6 cellular contexts compared by ENCODE assay signal in genomic region chr17:28900986-28901726, GRCh38. TPM values are rescaled to one million over a fixed set of nuclear protein-coding genes. Genes with fewer than 3 reads are reported as not detected.
DNase-seq lines count a peak whose midpoint lies in the region; ATAC-seq and TF ChIP-seq lines count a peak whose summit lies in the region.

No MANE protein-coding gene starts in this region.

- H3K4me1 Mint-ChIP-seq in activated B cell treated with CpG ODN at 0.5 μM for 24 hours, result peaks cover 50% of the 10 kb centered on the region
- peaks cover 33 to 53% (median 52%) of the 10 kb centered on the region in 4 donors for H3K4me1 Mint-ChIP-seq in naive thymus-derived CD8-positive, alpha-beta T cell

- POLR2A ChIA-PET in activated B cell treated with CpG ODN at 0.5 μM for 24 hours (lab: Charles Lee), result interaction anchor here (0.6 to 3.1 kb wide), 11 partner anchors 9 to 175 kb away, joined by 3 to 52 read pairs (median 8); partner anchors contain the start of genes FAM222B, PHF12 and TLCD1
- POLR2A ChIA-PET in naive thymus-derived CD8-positive, alpha-beta T cell (lab: Charles Lee), result interaction anchor here (1.0 to 3.1 kb wide), 8 partner anchors 8 to 175 kb away, joined by 3 to 27 read pairs (median 16); partner anchors contain the start of genes FAM222B, PHF12 and TLCD1

- H3K4me3 Mint-ChIP-seq in activated B cell treated with CpG ODN at 0.5 μM for 24 hours, result peak overlapping the region; percentile 82
- peak overlapping the region; percentile 82 to 95 (median 90) for H3K4me3 Mint-ChIP-seq in naive thymus-derived CD8-positive, alpha-beta T cell

- DNase-seq in GM20000 (ENCODE audit: low spot score) (peak; percentile 36), activated B cell treated with CpG ODN at 0.5 μM for 24 hours (no peak), left lobe of liver (ENCODE audit: low spot score) (no peak), nucleus accumbens (lab: John Stamatoyannopoulos, UW) (no peak), SHP77 treated with DMSO at 0.1 percent for 48 hours (lab: John Stamatoyannopoulos, UW) (no peak)
- no peak for DNase-seq in naive thymus-derived CD8-positive, alpha-beta T cell

- ATAC-seq in activated B cell treated with CpG ODN at 0.5 μM for 24 hours (ENCODE audit: low read depth), result no peak
- no peak for ATAC-seq in naive thymus-derived CD8-positive, alpha-beta T cell
- no peak for ATAC-seq in left lobe of liver

- H3K27ac Mint-ChIP-seq in activated B cell treated with CpG ODN at 0.5 μM for 24 hours, result no peak overlapping the region
- peak overlapping the region in 9 of 10 donors; percentile 83 to 97 (median 91) for H3K27ac Mint-ChIP-seq in naive thymus-derived CD8-positive, alpha-beta T cell

- no peaks in the 10 kb centered on the region for H3K9me3 Mint-ChIP-seq in activated B cell treated with CpG ODN at 0.5 μM for 24 hours
- H3K9me3 Mint-ChIP-seq in naive thymus-derived CD8-positive, alpha-beta T cell, result no peaks in the 10 kb centered on the region

- TF ChIP-seq CTCF in GM20000 (IDR thresholded peaks at IDR 0.05; ENCODE audit: extremely low read depth, missing control alignments), result no peak
- no peak for TF ChIP-seq CTCF in activated B cell treated with CpG ODN at 0.5 μM for 24 hours (IDR thresholded peaks at IDR 0.05)

- CTCF ChIA-PET in activated B cell treated with CpG ODN at 0.5 μM for 24 hours (lab: Charles Lee), result interaction anchor here (1.2 to 10.4 kb wide), 8 partner anchors 8 to 174 kb away, joined by 3 to 90 read pairs (median 6); partner anchors contain the start of genes ERAL1, FAM222B, NEK8 and TLCD1

- peaks cover 47% of the 10 kb centered on the region for H3K36me3 Mint-ChIP-seq in activated B cell treated with CpG ODN at 0.5 μM for 24 hours (ENCODE audit: low read depth)
- H3K36me3 Mint-ChIP-seq in naive thymus-derived CD8-positive, alpha-beta T cell, result peaks cover 0 to 13% (median 0%) of the 10 kb centered on the region in 3 donors

- intact Hi-C loops in activated B cell treated with CpG ODN at 0.5 μM for 24 hours (cut with micrococcal nuclease), result loop anchor here (5.0 kb wide), 1 partner anchor 239 kb away; the partner anchor contains the start of genes SDF2 and SUPT6H

- no peaks in the 10 kb centered on the region for H3K27me3 Mint-ChIP-seq in activated B cell treated with CpG ODN at 0.5 μM for 24 hours
- no peaks in the 10 kb centered on the region for H3K27me3 Mint-ChIP-seq in naive thymus-derived CD8-positive, alpha-beta T cell

RNA-seq across cellular contexts. Expression of gene DHRS13, which starts 1.7 kb away (rescaled TPM):
- total RNA-seq in activated B cell treated with CpG ODN at 0.5 μM for 24 hours (32.0 and 39.6 TPM in 2 replicates), left lobe of liver (5.5 TPM)
- 10 to 100 TPM; 46.1 to 47.3 TPM for total RNA-seq in naive thymus-derived CD8-positive, alpha-beta T cell
- polyA plus RNA-seq in naive thymus-derived CD8-positive, alpha-beta T cell, result 10 to 100 TPM; 17.1 to 22.8 (median 19.4) TPM

RNA-seq across cellular contexts. Expression of gene FLOT2, which starts 3.6 kb away (rescaled TPM):
- total RNA-seq in activated B cell treated with CpG ODN at 0.5 μM for 24 hours (303 and 321 TPM in 2 replicates), left lobe of liver (70.6 TPM)
- total RNA-seq in naive thymus-derived CD8-positive, alpha-beta T cell, result 100 to 1,000 TPM; 206 to 213 TPM
- polyA plus RNA-seq in naive thymus-derived CD8-positive, alpha-beta T cell, result 100 to 1,000 TPM; 230 to 253 (median 237) TPM

RNA-seq across cellular contexts. Expression of gene ERAL1, which starts 46.3 kb away (rescaled TPM):
- 47.6 and 49.2 TPM in 2 replicates for total RNA-seq in activated B cell treated with CpG ODN at 0.5 μM for 24 hours
- 10 to 100 TPM; 25.3 to 25.8 TPM for total RNA-seq in naive thymus-derived CD8-positive, alpha-beta T cell
- polyA plus RNA-seq in naive thymus-derived CD8-positive, alpha-beta T cell, result 10 to 100 TPM; 32.7 to 54.9 (median 38.0) TPM
- 25.3 TPM for total RNA-seq in left lobe of liver

RNA-seq across cellular contexts. Expression of gene PHF12, which starts 50.2 kb away (rescaled TPM):
- total RNA-seq in activated B cell treated with CpG ODN at 0.5 μM for 24 hours (89.2 and 96.5 TPM in 2 replicates), left lobe of liver (15.2 TPM)
- 100 to 1,000 TPM; 117 to 124 TPM for total RNA-seq in naive thymus-derived CD8-positive, alpha-beta T cell
- 10 to 100 TPM in 1 of 3 donors, 1 to 10 TPM in 2; 5.2 to 12.0 (median 6.2) TPM for polyA plus RNA-seq in naive thymus-derived CD8-positive, alpha-beta T cell

RNA-seq across cellular contexts. Expression of gene FAM222B, which starts 58.6 kb away (rescaled TPM):
- total RNA-seq in activated B cell treated with CpG ODN at 0.5 μM for 24 hours (15.6 and 16.0 TPM in 2 replicates), left lobe of liver (6.6 TPM)
- total RNA-seq in naive thymus-derived CD8-positive, alpha-beta T cell, result 10 to 100 TPM; 16.9 to 23.1 TPM
- 10 to 100 TPM in 1 of 3 donors, 1 to 10 TPM in 2; 7.5 to 20.0 (median 9.2) TPM for polyA plus RNA-seq in naive thymus-derived CD8-positive, alpha-beta T cell
